In the genomic region with DNA sequence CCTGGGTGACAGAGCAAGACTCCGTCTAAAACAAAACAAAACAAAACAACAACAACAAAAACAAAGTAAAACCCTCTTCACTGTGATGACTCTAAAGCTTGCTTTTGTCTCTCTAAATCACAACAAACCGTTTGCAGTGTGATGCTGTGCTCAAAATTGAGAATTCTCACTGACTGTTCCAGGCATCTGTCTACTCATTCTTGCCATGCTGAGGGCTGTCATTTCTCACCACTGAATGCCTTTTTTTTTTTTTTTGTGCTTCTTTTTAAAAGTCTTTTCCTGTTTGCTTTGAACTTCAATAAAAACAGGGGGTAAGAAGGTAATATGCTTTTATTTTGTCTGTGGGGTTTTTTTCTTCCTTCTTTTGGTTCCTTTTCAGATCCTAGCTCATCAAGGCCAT, we compare ENCODE assay signal across 10 cellular contexts. TPM values are rescaled to one million over a fixed set of nuclear protein-coding genes. Genes with fewer than 3 reads are reported as not detected.
A peak's percentile ranks its signal among the peaks of the same experiment; 100 is the strongest.
DNase-seq lines count a peak whose midpoint lies in the region; ATAC-seq, FAIRE-seq and TF ChIP-seq lines count a peak whose summit lies in the region.
"Had no signal": no experiment of that assay in that cellular context is flagged by ENCODE, and none has a peak within 500 bp of the region (broad histone marks: within the 10 kb centered on the region; RNA-seq: fewer than 3 reads in every experiment).

No MANE protein-coding gene starts in this region.

- H3K4me1 ChIP-seq in astrocyte (ENCODE audit: insufficient read depth, low read length) (peaks cover 8% of the 10 kb centered on the region), ovary (ENCODE audit: insufficient read depth) (peaks cover 15% of the 10 kb centered on the region)

- H3K4me3 Mint-ChIP-seq in astrocyte (ENCODE audit: unreplicated experiment) (no peak overlapping the region), Calu3 (ENCODE audit: low read depth, unreplicated experiment) (no peak overlapping the region)

- CTCF ChIA-PET in Calu3 (lab: Charles Lee): interaction anchor here (0.5 kb wide), 1 partner anchor 26 kb away, joined by 3 read pairs; no protein-coding TSS in a partner anchor

- DNase-seq in GM12865 (ENCODE audit: low read depth) (peak; percentile 72), astrocyte (ENCODE audit: low read depth) (no peak), ovary (no peak), posterior vena cava (ENCODE audit: low spot score) (no peak), NCI-H1436 treated with DMSO at 0.1 percent for 48 hours (lab: John Stamatoyannopoulos, UW) (no peak), Calu3 (no peak), HUDEP-2 (lab: John Stamatoyannopoulos, UW; ENCODE audit: unreplicated experiment in 76 of 76) (no peak)
- DNase-seq: anterior cingulate cortex, NCI-H1105 treated with DMSO at 0.1 percent for 48 hours had no signal

- no peak for FAIRE-seq in astrocyte (lab: Jason Lieb, UNC)

- peaks cover 7% of the 10 kb centered on the region for H3K4me1 Mint-ChIP-seq in astrocyte (ENCODE audit: low read depth, unreplicated experiment)
- no peaks in the 10 kb centered on the region for H3K4me1 Mint-ChIP-seq in Calu3 (ENCODE audit: low read depth, unreplicated experiment)

- peak overlapping the region; percentile 30 for H3K4me2 ChIP-seq in astrocyte (ENCODE audit: low read length)

- H3K27me3 Mint-ChIP-seq in astrocyte (ENCODE audit: low read depth, unreplicated experiment) (no peaks in the 10 kb centered on the region), Calu3 (ENCODE audit: unreplicated experiment) (no peaks in the 10 kb centered on the region)

- peaks cover 40% of the 10 kb centered on the region for H3K79me2 ChIP-seq in astrocyte (ENCODE audit: insufficient read depth, low read length)

- intact Hi-C loops in ovary (cut with DNase I): no loop called here
- intact Hi-C loops in posterior vena cava (cut with DNase I): no loop called here
- intact Hi-C loops in Calu3 (cut with micrococcal nuclease; ENCODE audit: unreplicated experiment): no loop called here

- no peak for TF ChIP-seq POLR2A in ovary (IDR thresholded peaks at IDR 0.05)

- no TSS peak for BruUV-seq in Calu3 (replicated peaks; lab: Mats Ljungman, UMichigan)

- H3K27ac Mint-ChIP-seq in astrocyte (ENCODE audit: unreplicated experiment) (no peak overlapping the region), Calu3 (ENCODE audit: unreplicated experiment) (no peak overlapping the region)

- peaks cover 24% of the 10 kb centered on the region for H4K20me1 ChIP-seq in astrocyte (ENCODE audit: insufficient read depth, low read length)

- no peak for TF ChIP-seq EP300 in ovary (IDR thresholded peaks at IDR 0.05)

- H3K27ac ChIP-seq in astrocyte (ENCODE audit: low read depth, low read length) (no peak overlapping the region), ovary (peak overlapping the region; percentile 57 to 99)

- H3K36me3 ChIP-seq in astrocyte (ENCODE audit: insufficient read depth, low read length) (peaks cover 5% of the 10 kb centered on the region), ovary (no peaks in the 10 kb centered on the region)

- H3K9me3 Mint-ChIP-seq in astrocyte (ENCODE audit: unreplicated experiment) (no peaks in the 10 kb centered on the region), Calu3 (ENCODE audit: low read depth, unreplicated experiment) (no peaks in the 10 kb centered on the region)

- H2AFZ ChIP-seq in astrocyte (ENCODE audit: low read depth, low read length): no peak overlapping the region

- peak; percentile 40 for ATAC-seq in HG03280 (IDR thresholded peaks at IDR 0.05; ENCODE audit: unreplicated experiment)

- H3K4me3 ChIP-seq in GM12865 (ENCODE audit: low read depth, low read length) (peak overlapping the region; percentile 52), astrocyte (ENCODE audit: insufficient read depth, low read depth, low read length) (no peak overlapping the region), ovary (no peak overlapping the region)

- no peaks in the 10 kb centered on the region for H3K36me3 Mint-ChIP-seq in astrocyte (ENCODE audit: low read depth, unreplicated experiment)
- H3K36me3 Mint-ChIP-seq in Calu3 (ENCODE audit: insufficient read depth, unreplicated experiment): no peaks in the 10 kb centered on the region

- 9 to 16% (median 11%) methylated on average over 2 of the region's 2 CpGs for WGBS in ovary, 3 donors

- H3K27me3 ChIP-seq in astrocyte (ENCODE audit: insufficient read depth, low read length): no peaks in the 10 kb centered on the region
- H3K27me3 ChIP-seq in ovary: no peaks in the 10 kb centered on the region

- no peak overlapping the region for H3K9ac ChIP-seq in astrocyte (ENCODE audit: low read length)

- H3K9me3 ChIP-seq in astrocyte (ENCODE audit: insufficient read depth, low read depth, low read length): no peaks in the 10 kb centered on the region
- no peaks in the 10 kb centered on the region for H3K9me3 ChIP-seq in ovary

- TF ChIP-seq CTCF in GM12865 (IDR thresholded peaks at IDR 0.05; ENCODE audit: insufficient read depth, low read depth, low read length, missing control alignments): no peak
- no peak for TF ChIP-seq CTCF in astrocyte (IDR thresholded peaks at IDR 0.05; ENCODE audit: insufficient read depth, low read depth, low read length)
- TF ChIP-seq CTCF in ovary (IDR thresholded peaks at IDR 0.05): no peak
- TF ChIP-seq CTCF in Calu3 (IDR thresholded peaks at IDR 0.05; ENCODE audit: unreplicated experiment): no peak

RNA-seq across cellular contexts. Expression of gene FAS, which starts 10.4 kb away (rescaled TPM):
- total RNA-seq in astrocyte: 32.3 and 32.6 TPM in 2 replicates
- 10 to 100 TPM; 41.4 to 75.9 (median 46.5) TPM for total RNA-seq in ovary
- 10 to 100 TPM; 33.1 to 35.0 TPM for polyA plus RNA-seq in ovary
- 10 to 100 TPM; 30.7 to 40.7 TPM for total RNA-seq in posterior vena cava
- 3.1 and 5.5 TPM in 2 replicates for total RNA-seq in Calu3 (2022)

RNA-seq across cellular contexts. Expression of gene ACTA2, which starts 48.5 kb away (rescaled TPM):
- total RNA-seq in astrocyte: 320 and 345 TPM in 2 replicates
- 1,000 to 10,000 TPM in 2 of 7 donors, 100 to 1,000 TPM in 5; 154 to 1,797 (median 461) TPM for total RNA-seq in ovary
- 1,000 to 10,000 TPM in 1 of 2 donors, 100 to 1,000 TPM in 1; 777 to 5,219 TPM for polyA plus RNA-seq in ovary
- total RNA-seq in posterior vena cava: 1,000 to 10,000 TPM; 4,350 to 6,560 TPM
- total RNA-seq in Calu3 (2022): 1.0 and 1.1 TPM in 2 replicates

Comparison
In these comparisons a context has a peak if more than half of its experiments do, and no peak if none do; other contexts are left out.
1. RNA of gene ACTA2, which starts 48.5 kb away (total RNA-seq): 4,350 to 6,560 TPM in posterior vena cava, 154 to 1,797 TPM in ovary and 320 to 345 TPM in astrocyte; 1.0 to 1.1 TPM in Calu3; every median in the first group is over 10 times any median in the second.